In the genomic region with DNA sequence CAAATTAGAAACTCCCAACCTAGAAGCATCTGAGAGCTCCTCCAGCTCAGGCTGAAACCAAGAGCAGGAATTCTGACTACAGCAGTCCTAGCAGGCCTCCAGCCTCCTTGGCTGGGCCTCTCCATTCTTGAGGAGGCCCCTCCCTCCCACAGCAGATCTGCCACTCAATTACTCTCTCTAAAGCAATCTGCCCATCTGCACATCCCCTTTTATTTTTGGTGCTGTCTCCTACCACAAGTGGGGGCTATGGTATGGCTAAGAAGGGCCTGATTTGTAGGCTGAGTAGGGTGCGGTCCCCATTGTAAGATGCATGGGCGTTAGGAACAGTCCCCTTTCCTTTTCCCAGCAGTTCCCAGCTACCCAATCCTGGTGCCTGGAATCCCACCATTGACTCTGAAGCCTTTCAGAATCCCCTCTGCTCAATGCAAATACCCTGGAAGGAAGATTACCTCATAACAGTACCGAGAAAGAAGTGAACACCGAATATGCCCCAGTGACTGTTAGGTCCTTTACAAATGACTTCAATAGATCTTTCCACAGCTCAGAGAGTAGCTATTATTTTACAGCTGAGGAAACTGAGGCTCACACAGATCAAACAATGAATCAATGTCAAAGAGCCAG, we compare ENCODE assay signal across 1 cellular context.
TF ChIP-seq lines count a peak whose summit lies in the region.

No MANE protein-coding gene starts in this region.

TF ChIP-seq in HEK293, 187 proteins besides CTCF, POLR2A, EP300 and RAD21 (continued from another document):
- TF ChIP-seq ZNF791 (tag by site-specific recombination; IDR thresholded peaks at IDR 0.05) = no peak
- TF ChIP-seq MZF1 (tag by site-specific recombination; IDR thresholded peaks at IDR 0.05; ENCODE audit: borderline replicate concordance) = peak; percentile 30; the same call in 1 of the 2 replicates
- TF ChIP-seq KLF10 (tag by site-specific recombination; IDR thresholded peaks at IDR 0.05) = no peak
- no peak for TF ChIP-seq TCF7L2 (IDR thresholded peaks at IDR 0.05; ENCODE audit: borderline replicate concordance, low read depth, low read length)
- TF ChIP-seq, protein P1, sequence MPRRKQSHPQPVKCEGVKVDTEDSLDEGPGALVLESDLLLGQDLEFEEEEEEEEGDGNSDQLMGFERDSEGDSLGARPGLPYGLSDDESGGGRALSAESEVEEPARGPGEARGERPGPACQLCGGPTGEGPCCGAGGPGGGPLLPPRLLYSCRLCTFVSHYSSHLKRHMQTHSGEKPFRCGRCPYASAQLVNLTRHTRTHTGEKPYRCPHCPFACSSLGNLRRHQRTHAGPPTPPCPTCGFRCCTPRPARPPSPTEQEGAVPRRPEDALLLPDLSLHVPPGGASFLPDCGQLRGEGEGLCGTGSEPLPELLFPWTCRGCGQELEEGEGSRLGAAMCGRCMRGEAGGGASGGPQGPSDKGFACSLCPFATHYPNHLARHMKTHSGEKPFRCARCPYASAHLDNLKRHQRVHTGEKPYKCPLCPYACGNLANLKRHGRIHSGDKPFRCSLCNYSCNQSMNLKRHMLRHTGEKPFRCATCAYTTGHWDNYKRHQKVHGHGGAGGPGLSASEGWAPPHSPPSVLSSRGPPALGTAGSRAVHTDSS (tag by site-specific recombination; IDR thresholded peaks at IDR 0.05) = no peak
- TF ChIP-seq ZNF530 (tag by site-specific recombination; IDR thresholded peaks at IDR 0.05; ENCODE audit: low read depth) = no peak
- no peak for TF ChIP-seq ZNF621 (tag by site-specific recombination; IDR thresholded peaks at IDR 0.05)
- TF ChIP-seq ZNF48 (tag by site-specific recombination; IDR thresholded peaks at IDR 0.05) = no peak
- no peak for TF ChIP-seq ZNF211 (tag by site-specific recombination; IDR thresholded peaks at IDR 0.05; ENCODE audit: low read depth)
- TF ChIP-seq ZNF843 (tag by site-specific recombination; IDR thresholded peaks at IDR 0.05) = no peak
